In genomic region chr12:124464830-124465229, GRCh38 we compare ENCODE assay signal across 15 cellular contexts.
DNase-seq lines count a peak whose midpoint lies in the region; ATAC-seq and TF ChIP-seq lines count a peak whose summit lies in the region.
"Had no signal": no experiment of that assay in that cellular context is flagged by ENCODE, and none has a peak within 500 bp of the region (broad histone marks: within the 10 kb centered on the region; RNA-seq: fewer than 3 reads in every experiment).

No MANE protein-coding gene starts in this region.

- POLR2A ChIA-PET in CD8-positive, alpha-beta T cell (lab: Charles Lee) = interaction anchor here (1.2 to 2.2 kb wide), 2 partner anchors 8 to 11 kb away, joined by 4 to 20 read pairs; no protein-coding TSS in a partner anchor
- POLR2A ChIA-PET in activated CD4-positive, alpha-beta memory T cell treated with anti-CD3 and anti-CD28 coated beads, Interleukin-2, amount 10 ng/mL, durations not matched to agents 7 days and 5 days (lab: Charles Lee) = interaction anchor here (0.9 to 3.2 kb wide), 2 partner anchors 9 to 101 kb away, joined by 3 to 95 read pairs; no protein-coding TSS in a partner anchor
- POLR2A ChIA-PET in naive thymus-derived CD4-positive, alpha-beta T cell (lab: Charles Lee) = interaction anchor here (0.8 kb wide), 1 partner anchor 256 kb away, joined by 3 read pairs; no protein-coding TSS in a partner anchor

- H3K27me3 Mint-ChIP-seq in activated CD8-positive, alpha-beta memory T cell treated with anti-CD3 and anti-CD28 coated beads, Interleukin-2, amount 10 ng/mL, durations not matched to agents 7 days and 5 days = no peaks in the 10 kb centered on the region
- no peaks in the 10 kb centered on the region for H3K27me3 Mint-ChIP-seq in CD8-positive, alpha-beta T cell (ENCODE audit: low read depth)
- H3K27me3 Mint-ChIP-seq in activated CD4-positive, alpha-beta memory T cell treated with anti-CD3 and anti-CD28 coated beads, Interleukin-2, amount 10 ng/mL, durations not matched to agents 7 days and 5 days = no peaks in the 10 kb centered on the region
- H3K27me3 Mint-ChIP-seq in naive thymus-derived CD4-positive, alpha-beta T cell = no peaks in the 10 kb centered on the region

- peaks cover 33% of the 10 kb centered on the region for H3K36me3 Mint-ChIP-seq in activated CD8-positive, alpha-beta memory T cell treated with anti-CD3 and anti-CD28 coated beads, Interleukin-2, amount 10 ng/mL, durations not matched to agents 7 days and 5 days
- peaks cover 42% of the 10 kb centered on the region for H3K36me3 Mint-ChIP-seq in CD8-positive, alpha-beta T cell
- H3K36me3 Mint-ChIP-seq in activated CD4-positive, alpha-beta memory T cell treated with anti-CD3 and anti-CD28 coated beads, Interleukin-2, amount 10 ng/mL, durations not matched to agents 7 days and 5 days (ENCODE audit: low read depth) = peaks cover 52% of the 10 kb centered on the region
- H3K36me3 Mint-ChIP-seq in naive thymus-derived CD4-positive, alpha-beta T cell = peaks cover 11 to 54% (median 25%) of the 10 kb centered on the region in 5 donors

- H3K27ac ChIP-seq in CD8-positive, alpha-beta T cell (ENCODE audit: low read depth, low read length) = no peak overlapping the region
- H3K27ac ChIP-seq in naive thymus-derived CD4-positive, alpha-beta T cell (ENCODE audit: low read depth, low read length) = peak overlapping the region; percentile 58
- H3K27ac ChIP-seq: uterus had no signal

- CTCF ChIA-PET in activated CD8-positive, alpha-beta memory T cell treated with anti-CD3 and anti-CD28 coated beads, Interleukin-2, amount 10 ng/mL, durations not matched to agents 7 days and 5 days (lab: Charles Lee) = interaction anchor here (1.1 to 4.4 kb wide), 2 partner anchors 10 to 14 kb away, joined by 3 to 49 read pairs; no protein-coding TSS in a partner anchor
- CTCF ChIA-PET in CD8-positive, alpha-beta T cell (lab: Charles Lee) = interaction anchor here (1.1 to 2.5 kb wide), 4 partner anchors 9 to 119 kb away, joined by 3 to 26 read pairs (median 4); no protein-coding TSS in a partner anchor
- CTCF ChIA-PET in activated CD4-positive, alpha-beta memory T cell treated with anti-CD3 and anti-CD28 coated beads, Interleukin-2, amount 10 ng/mL, durations not matched to agents 7 days and 5 days (lab: Charles Lee) = interaction anchor here (0.8 to 3.6 kb wide), 4 partner anchors 11 to 306 kb away, joined by 3 to 25 read pairs (median 4); no protein-coding TSS in a partner anchor
- CTCF ChIA-PET in naive thymus-derived CD4-positive, alpha-beta T cell (lab: Charles Lee) = no interaction called here

- DNase-seq in activated CD8-positive, alpha-beta memory T cell treated with anti-CD3 and anti-CD28 coated beads, Interleukin-2, amount 10 ng/mL, durations not matched to agents 7 days and 5 days = no peak
- no peak for DNase-seq in activated CD8-positive, alpha-beta memory T cell treated with anti-CD3 and anti-CD28 coated beads, Interleukin-2, amount 50 U/mL, for 4 hours
- no peak for DNase-seq in CD8-positive, alpha-beta T cell
- DNase-seq in activated CD4-positive, alpha-beta memory T cell treated with anti-CD3 and anti-CD28 coated beads, Interleukin-2, amount 10 ng/mL, durations not matched to agents 7 days and 5 days = no peak
- no peak for DNase-seq in naive thymus-derived CD4-positive, alpha-beta T cell
- DNase-seq in ecto neural progenitor cell (ENCODE audit: low spot score) = no peak
- DNase-seq: ACHN; activated T-cell treated with anti-CD3 and anti-CD28 coated beads, Interleukin-2, amount 50 U/mL, for 1 hour; anterior cingulate cortex; SHP77 treated with DMSO at 0.1 percent for 48 hours; T-helper 9 cell; uterus had no signal

- peaks cover 48% of the 10 kb centered on the region for H3K4me1 Mint-ChIP-seq in activated CD8-positive, alpha-beta memory T cell treated with anti-CD3 and anti-CD28 coated beads, Interleukin-2, amount 10 ng/mL, durations not matched to agents 7 days and 5 days
- peaks cover 43% of the 10 kb centered on the region for H3K4me1 Mint-ChIP-seq in CD8-positive, alpha-beta T cell (ENCODE audit: low read depth)
- peaks cover 55% of the 10 kb centered on the region for H3K4me1 Mint-ChIP-seq in activated CD4-positive, alpha-beta memory T cell treated with anti-CD3 and anti-CD28 coated beads, Interleukin-2, amount 10 ng/mL, durations not matched to agents 7 days and 5 days
- peaks cover 0 to 43% (median 38%) of the 10 kb centered on the region in 7 donors for H3K4me1 Mint-ChIP-seq in naive thymus-derived CD4-positive, alpha-beta T cell

- H3K9me3 ChIP-seq in CD8-positive, alpha-beta T cell (ENCODE audit: low read length) = no peaks in the 10 kb centered on the region
- H3K9me3 ChIP-seq in naive thymus-derived CD4-positive, alpha-beta T cell (ENCODE audit: control insufficient read depth in 2 of 3, low read length in 3 of 3) = peaks cover 0 to 12% (median 0%) of the 10 kb centered on the region in 3 experiments
- H3K9me3 ChIP-seq: uterus had no signal

- H3K4me1 ChIP-seq in CD8-positive, alpha-beta T cell (ENCODE audit: insufficient read depth, low read length) = peaks cover 25% of the 10 kb centered on the region
- peaks cover 18 to 27% of the 10 kb centered on the region in 2 donors for H3K4me1 ChIP-seq in naive thymus-derived CD4-positive, alpha-beta T cell (ENCODE audit: control insufficient read depth in 2 of 2, insufficient read depth in 2 of 2, low read length in 2 of 2)
- H3K4me1 ChIP-seq: gastrocnemius medialis, uterus had no signal

- no peaks in the 10 kb centered on the region for H3K27me3 ChIP-seq in CD8-positive, alpha-beta T cell (ENCODE audit: insufficient read depth, low read length)
- no peaks in the 10 kb centered on the region for H3K27me3 ChIP-seq in naive thymus-derived CD4-positive, alpha-beta T cell (ENCODE audit: control insufficient read depth in 2 of 2, insufficient read depth in 2 of 2, low read length in 2 of 2)
- H3K27me3 ChIP-seq: gastrocnemius medialis, uterus had no signal

- ATAC-seq in activated CD8-positive, alpha-beta memory T cell treated with anti-CD3 and anti-CD28 coated beads, Interleukin-2, amount 10 ng/mL, durations not matched to agents 7 days and 5 days = no peak
- ATAC-seq in CD8-positive, alpha-beta T cell = no peak
- ATAC-seq in naive thymus-derived CD4-positive, alpha-beta T cell = no peak
- no peak for ATAC-seq in GM21786 (IDR thresholded peaks at IDR 0.05; ENCODE audit: unreplicated experiment)
- no peak for ATAC-seq in HG02884 (IDR thresholded peaks at IDR 0.05; ENCODE audit: unreplicated experiment)
- ATAC-seq: gastrocnemius medialis had no signal

- H3K9me3 Mint-ChIP-seq in activated CD8-positive, alpha-beta memory T cell treated with anti-CD3 and anti-CD28 coated beads, Interleukin-2, amount 10 ng/mL, durations not matched to agents 7 days and 5 days (ENCODE audit: low read depth) = peaks cover 6% of the 10 kb centered on the region
- H3K9me3 Mint-ChIP-seq in CD8-positive, alpha-beta T cell = peaks cover 4% of the 10 kb centered on the region
- H3K9me3 Mint-ChIP-seq in activated CD4-positive, alpha-beta memory T cell treated with anti-CD3 and anti-CD28 coated beads, Interleukin-2, amount 10 ng/mL, durations not matched to agents 7 days and 5 days = peaks cover 20% of the 10 kb centered on the region
- H3K9me3 Mint-ChIP-seq in naive thymus-derived CD4-positive, alpha-beta T cell = peaks cover 0 to 14% (median 3%) of the 10 kb centered on the region in 11 donors

- no peak for TF ChIP-seq CTCF in CD8-positive, alpha-beta T cell (IDR thresholded peaks at IDR 0.05)

- no peak overlapping the region for H3K4me3 Mint-ChIP-seq in activated CD8-positive, alpha-beta memory T cell treated with anti-CD3 and anti-CD28 coated beads, Interleukin-2, amount 10 ng/mL, durations not matched to agents 7 days and 5 days
- peak overlapping the region; percentile 59 for H3K4me3 Mint-ChIP-seq in CD8-positive, alpha-beta T cell
- no peak overlapping the region for H3K4me3 Mint-ChIP-seq in activated CD4-positive, alpha-beta memory T cell treated with anti-CD3 and anti-CD28 coated beads, Interleukin-2, amount 10 ng/mL, durations not matched to agents 7 days and 5 days
- H3K4me3 Mint-ChIP-seq in naive thymus-derived CD4-positive, alpha-beta T cell = peak overlapping the region in 8 of 10 donors; percentile 15 to 40 (median 32)

- H3K4me3 ChIP-seq in CD8-positive, alpha-beta T cell (ENCODE audit: low read depth, low read length) = no peak overlapping the region
- no peak overlapping the region for H3K4me3 ChIP-seq in naive thymus-derived CD4-positive, alpha-beta T cell (ENCODE audit: low read length)
- H3K4me3 ChIP-seq: gastrocnemius medialis, uterus had no signal

- H3K36me3 ChIP-seq in CD8-positive, alpha-beta T cell (ENCODE audit: insufficient read depth, low read length) = no peaks in the 10 kb centered on the region
- H3K36me3 ChIP-seq in naive thymus-derived CD4-positive, alpha-beta T cell (ENCODE audit: control insufficient read depth in 2 of 3, insufficient read depth in 3 of 3, low read length in 3 of 3) = peaks cover 0 to 32% (median 0%) of the 10 kb centered on the region in 3 experiments
- H3K36me3 ChIP-seq: uterus had no signal

- intact Hi-C loops in CD8-positive, alpha-beta T cell (cut with DNase I, micrococcal nuclease) = loop anchor here (5.0 to 10.0 kb wide), 7 partner anchors 73 to 753 kb away; partner anchors contain the start of genes ATP6V0A2 (in 1 of the 2), CCDC92 (in 1 of the 2) and ZNF664 (in 1 of the 2)
- intact Hi-C loops in naive thymus-derived CD4-positive, alpha-beta T cell (cut with micrococcal nuclease) = loop anchor here in 1 of 2 donors (5.0 kb wide), 2 partner anchors 73 to 428 kb away; no protein-coding TSS in a partner anchor

- peak overlapping the region; percentile 16 for H3K27ac Mint-ChIP-seq in activated CD8-positive, alpha-beta memory T cell treated with anti-CD3 and anti-CD28 coated beads, Interleukin-2, amount 10 ng/mL, durations not matched to agents 7 days and 5 days
- peak overlapping the region; percentile 76 for H3K27ac Mint-ChIP-seq in CD8-positive, alpha-beta T cell
- peak overlapping the region; percentile 61 for H3K27ac Mint-ChIP-seq in activated CD4-positive, alpha-beta memory T cell treated with anti-CD3 and anti-CD28 coated beads, Interleukin-2, amount 10 ng/mL, durations not matched to agents 7 days and 5 days
- peak overlapping the region in 6 of 9 donors; percentile 38 to 91 (median 80) for H3K27ac Mint-ChIP-seq in naive thymus-derived CD4-positive, alpha-beta T cell

Comparison
In these comparisons a context has a peak if more than half of its experiments do, and no peak if none do; other contexts are left out.
1. H3K27ac Mint-ChIP-seq: peak in every context shown above with its lines; median percentile 80 in naive thymus-derived CD4-positive, alpha-beta T cell; 76 in CD8-positive, alpha-beta T cell; 61 in activated CD4-positive, alpha-beta memory T cell treated with anti-CD3 and anti-CD28 coated beads, Interleukin-2, amount 10 ng/mL, durations not matched to agents 7 days and 5 days; 16 in activated CD8-positive, alpha-beta memory T cell treated with anti-CD3 and anti-CD28 coated beads, Interleukin-2, amount 10 ng/mL, durations not matched to agents 7 days and 5 days.
2. H3K4me3 Mint-ChIP-seq: peak in CD8-positive, alpha-beta T cell (single experiment) and naive thymus-derived CD4-positive, alpha-beta T cell (8 of 10); none in activated CD8-positive, alpha-beta memory T cell treated with anti-CD3 and anti-CD28 coated beads, Interleukin-2, amount 10 ng/mL, durations not matched to agents 7 days and 5 days (single experiment) and activated CD4-positive, alpha-beta memory T cell treated with anti-CD3 and anti-CD28 coated beads, Interleukin-2, amount 10 ng/mL, durations not matched to agents 7 days and 5 days (single experiment).